In genomic region chr7:116162992-116163391, GRCh38 we compare ENCODE assay signal across 17 cellular contexts. TPM values are rescaled to one million over a fixed set of nuclear protein-coding genes. Genes with fewer than 3 reads are reported as not detected.
DNase-seq lines count a peak whose midpoint lies in the region; ATAC-seq, FAIRE-seq and TF ChIP-seq lines count a peak whose summit lies in the region.
"Had no signal": no experiment of that assay in that cellular context is flagged by ENCODE, and none has a peak within 500 bp of the region (broad histone marks: within the 10 kb centered on the region; RNA-seq: fewer than 3 reads in every experiment).

No MANE protein-coding gene starts in this region.

- H3K9ac ChIP-seq in IMR-90 (ENCODE audit: low read depth, low read length), result no peak overlapping the region

- no peak overlapping the region for H3K27ac Mint-ChIP-seq in CD8-positive, alpha-beta T cell
- H3K27ac Mint-ChIP-seq: activated CD8-positive, alpha-beta memory T cell treated with anti-CD3 and anti-CD28 coated beads, Interleukin-2, amount 10 ng/mL, durations not matched to agents 7 days and 5 days; activated naive CD4-positive, alpha-beta T cell treated with anti-CD3 and anti-CD28 coated beads, Interleukin-2, amount 10 ng/mL, durations not matched to agents 7 days and 5 days; CD4-positive, alpha-beta T cell had no signal

- no peak overlapping the region for H4K5ac ChIP-seq in IMR-90 (ENCODE audit: low read depth, low read length)

- no peak overlapping the region for H2AK5ac ChIP-seq in IMR-90 (ENCODE audit: low read depth, low read length)

- CTCF ChIA-PET in GM10248 (lab: Yijun Ruan, JAX) (interaction anchor here (0.7 to 3.0 kb wide), 16 partner anchors 9 to 429 kb away, joined by 3 to 17 read pairs (median 4); no protein-coding TSS in a partner anchor), IMR-90 (lab: Yijun Ruan, JAX) (interaction anchor here (0.7 to 1.1 kb wide), 3 partner anchors 24 to 73 kb away, joined by 3 to 4 read pairs (median 3); no protein-coding TSS in a partner anchor)
- CTCF ChIA-PET in CD8-positive, alpha-beta T cell (lab: Charles Lee), result interaction anchor here (1.9 kb wide), 1 partner anchor 17 kb away, joined by 4 read pairs; no protein-coding TSS in a partner anchor

- no peak overlapping the region for H3K18ac ChIP-seq in IMR-90 (ENCODE audit: low read depth, low read length)

- in situ Hi-C loops in IMR-90 (cut with MboI; ENCODE audit: low sequenced_read_pairs), result no loop called here

- H3K9me3 Mint-ChIP-seq in CD8-positive, alpha-beta T cell, result no peaks in the 10 kb centered on the region
- H3K9me3 Mint-ChIP-seq: activated naive CD4-positive, alpha-beta T cell treated with anti-CD3 and anti-CD28 coated beads, Interleukin-2, amount 10 ng/mL, durations not matched to agents 7 days and 5 days; CD4-positive, alpha-beta T cell had no signal

- H3K4me1 ChIP-seq in IMR-90 (ENCODE audit: control insufficient read depth, insufficient read depth, low read length), result peaks cover 3% of the 10 kb centered on the region; the same call in 1 of the 2 replicates
- H3K4me1 ChIP-seq in osteoblast (ENCODE audit: insufficient read depth, low read length), result no peaks in the 10 kb centered on the region
- peaks cover 10% of the 10 kb centered on the region for H3K4me1 ChIP-seq in CD8-positive, alpha-beta T cell (ENCODE audit: insufficient read depth, low read length)
- H3K4me1 ChIP-seq: HAP-1, transverse colon had no signal

- no peaks in the 10 kb centered on the region for H3K36me3 ChIP-seq in IMR-90 (ENCODE audit: control insufficient read depth, insufficient read depth, low read length)
- no peaks in the 10 kb centered on the region for H3K36me3 ChIP-seq in bronchial epithelial cell (ENCODE audit: control insufficient read depth, insufficient read depth, low read length)
- no peaks in the 10 kb centered on the region for H3K36me3 ChIP-seq in osteoblast (ENCODE audit: insufficient read depth, low read length)
- no peaks in the 10 kb centered on the region for H3K36me3 ChIP-seq in CD8-positive, alpha-beta T cell (ENCODE audit: insufficient read depth, low read length)
- H3K36me3 ChIP-seq: cardiac muscle cell, HAP-1, transverse colon had no signal

- no peak overlapping the region for H2BK5ac ChIP-seq in IMR-90 (ENCODE audit: low read depth, low read length, poor library complexity, severe bottlenecking)

- H4K20me1 ChIP-seq in IMR-90 (ENCODE audit: insufficient read depth, low read length) (no peaks in the 10 kb centered on the region), osteoblast (ENCODE audit: insufficient read depth, low read length) (no peaks in the 10 kb centered on the region)

- H3K4me2 ChIP-seq in IMR-90 (ENCODE audit: low read depth, low read length) (no peak overlapping the region), osteoblast (ENCODE audit: insufficient read depth, low read length) (no peak overlapping the region)

- H3K27me3 Mint-ChIP-seq in CD8-positive, alpha-beta T cell (ENCODE audit: low read depth), result peaks cover 11% of the 10 kb centered on the region

- ATAC-seq in IMR-90 (ENCODE audit: low read depth) (no peak), GM21717 (IDR thresholded peaks at IDR 0.05; ENCODE audit: unreplicated experiment) (no peak), HG03045 (IDR thresholded peaks at IDR 0.05; ENCODE audit: unreplicated experiment) (no peak)
- ATAC-seq in CD8-positive, alpha-beta T cell, result no peak
- ATAC-seq: activated CD8-positive, alpha-beta memory T cell treated with anti-CD3 and anti-CD28 coated beads, Interleukin-2, amount 10 ng/mL, durations not matched to agents 7 days and 5 days had no signal

- H3K9me1 ChIP-seq in IMR-90 (ENCODE audit: insufficient read depth, low read length), result 0 out of 2 replicates have a peak, but pooled peaks cover 2% of the 10 kb centered on the region

- no peaks in the 10 kb centered on the region for H3K9me3 ChIP-seq in IMR-90 (ENCODE audit: control insufficient read depth, insufficient read depth, low read length)
- no peaks in the 10 kb centered on the region for H3K9me3 ChIP-seq in osteoblast (ENCODE audit: low read depth, low read length)
- no peaks in the 10 kb centered on the region for H3K9me3 ChIP-seq in CD8-positive, alpha-beta T cell (ENCODE audit: low read length)
- H3K9me3 ChIP-seq: HAP-1, transverse colon had no signal

- H3K23ac ChIP-seq in IMR-90 (ENCODE audit: low read depth, low read length), result no peak overlapping the region

- no peak overlapping the region for H4K8ac ChIP-seq in IMR-90 (ENCODE audit: low read depth in 2 of 2, low read length in 2 of 2)

- no peak overlapping the region for H2BK20ac ChIP-seq in IMR-90 (ENCODE audit: low read depth, low read length)

- no peak overlapping the region for H3K14ac ChIP-seq in IMR-90 (replicated peaks; ENCODE audit: low read depth, low read length)

- H3K4me3 ChIP-seq in IMR-90 (ENCODE audit: insufficient read depth, low read depth, low read length) (no peak overlapping the region), bronchial epithelial cell (ENCODE audit: low read depth, low read length) (no peak overlapping the region), osteoblast (ENCODE audit: insufficient read depth, low read length) (no peak overlapping the region)
- no peak overlapping the region for H3K4me3 ChIP-seq in CD8-positive, alpha-beta T cell (ENCODE audit: low read depth, low read length)
- H3K4me3 ChIP-seq: cardiac muscle cell, HAP-1, transverse colon had no signal

- H3K27me3 ChIP-seq in IMR-90 (ENCODE audit: control insufficient read depth, insufficient read depth, low read length) (no peaks in the 10 kb centered on the region; the same call in 1 of the 2 replicates), bronchial epithelial cell (ENCODE audit: control insufficient read depth, insufficient read depth, low read length) (no peaks in the 10 kb centered on the region), osteoblast (ENCODE audit: insufficient read depth, low read length) (peaks cover 8% of the 10 kb centered on the region)
- H3K27me3 ChIP-seq in CD8-positive, alpha-beta T cell (ENCODE audit: insufficient read depth, low read length), result no peaks in the 10 kb centered on the region
- H3K27me3 ChIP-seq: cardiac muscle cell, transverse colon had no signal

- no peak overlapping the region for H2BK15ac ChIP-seq in IMR-90 (ENCODE audit: low read depth, low read length)

- H3K79me2 ChIP-seq in osteoblast (ENCODE audit: insufficient read depth, low read length), result no peaks in the 10 kb centered on the region

- no peak for FAIRE-seq in bronchial epithelial cell (lab: Jason Lieb, UNC)

- H3K27ac ChIP-seq in IMR-90 (ENCODE audit: insufficient read depth, low read length), result no peak overlapping the region
- H3K27ac ChIP-seq in osteoblast (ENCODE audit: low read depth, low read length), result no peak overlapping the region
- no peak overlapping the region for H3K27ac ChIP-seq in CD8-positive, alpha-beta T cell (ENCODE audit: low read depth, low read length)
- H3K27ac ChIP-seq: cardiac muscle cell, transverse colon had no signal

- H3K4me1 Mint-ChIP-seq in CD8-positive, alpha-beta T cell (ENCODE audit: low read depth), result peaks cover 9% of the 10 kb centered on the region

- no peak overlapping the region for H2BK120ac ChIP-seq in IMR-90 (ENCODE audit: low read depth, low read length)

- dilution Hi-C loops in IMR-90 (cut with HindIII; ENCODE audit: low sequenced_read_pairs, unreplicated experiment), result no loop called here

- TF ChIP-seq CTCF in GM10248 (IDR thresholded peaks at IDR 0.05; ENCODE audit: control extremely low read depth, extremely low read depth, low read depth, missing control alignments), result peak; percentile 17
- no peak; the same call in 1 of the 2 replicates for TF ChIP-seq CTCF in IMR-90 (conservative IDR thresholded peaks at IDR 0.05; ENCODE audit: low read depth, low read length)
- TF ChIP-seq CTCF in bronchial epithelial cell (IDR thresholded peaks at IDR 0.05; ENCODE audit: insufficient read depth, low read length, severe bottlenecking), result peak; percentile 32
- TF ChIP-seq CTCF in osteoblast (IDR thresholded peaks at IDR 0.05; ENCODE audit: extremely low read depth, low read depth, low read length), result peak; percentile 36
- TF ChIP-seq CTCF in GM10266 (IDR thresholded peaks at IDR 0.05; ENCODE audit: control insufficient read depth, insufficient read depth, low read depth, missing control alignments), result no peak
- no peak for TF ChIP-seq CTCF in CD8-positive, alpha-beta T cell (IDR thresholded peaks at IDR 0.05)

- H3K4ac ChIP-seq in IMR-90 (ENCODE audit: low read depth, low read length), result no peak overlapping the region

- intact Hi-C loops in IMR-90 (cut with micrococcal nuclease), result no loop called here
- intact Hi-C loops in CD8-positive, alpha-beta T cell (cut with DNase I, micrococcal nuclease), result no loop called here

- no peak overlapping the region for H3K56ac ChIP-seq in IMR-90 (ENCODE audit: extremely low read depth, insufficient read depth, low read length)

- POLR2A ChIA-PET in GM10248 (lab: Yijun Ruan, JAX) (no interaction called here), IMR-90 (lab: Charles Lee; ENCODE audit: unreplicated experiment) (no interaction called here)
- POLR2A ChIA-PET in CD8-positive, alpha-beta T cell (lab: Charles Lee), result no interaction called here

- H3K36me3 Mint-ChIP-seq in CD8-positive, alpha-beta T cell, result no peaks in the 10 kb centered on the region
- H3K36me3 Mint-ChIP-seq: activated CD8-positive, alpha-beta memory T cell treated with anti-CD3 and anti-CD28 coated beads, Interleukin-2, amount 10 ng/mL, durations not matched to agents 7 days and 5 days; activated naive CD4-positive, alpha-beta T cell treated with anti-CD3 and anti-CD28 coated beads, Interleukin-2, amount 10 ng/mL, durations not matched to agents 7 days and 5 days had no signal

- TF ChIP-seq POLR2A in IMR-90 (IDR thresholded peaks at IDR 0.05; ENCODE audit: low read depth, low read length), result no peak

- H4K91ac ChIP-seq in IMR-90 (ENCODE audit: insufficient read depth, low read depth, low read length), result no peak overlapping the region

- H2AFZ ChIP-seq in IMR-90 (replicated peaks; ENCODE audit: low read length, poor library complexity) (no peak overlapping the region), osteoblast (ENCODE audit: low read length) (no peak overlapping the region)

- no peaks in the 10 kb centered on the region for H3K79me1 ChIP-seq in IMR-90 (ENCODE audit: low read depth in 1 of 2, low read length in 2 of 2)

- TF ChIP-seq RAD21 in IMR-90 (IDR thresholded peaks at IDR 0.05; ENCODE audit: low read length), result peak; percentile 27; the same call in 1 of the 2 replicates

- no peak for DNase-seq in GM10248 (ENCODE audit: extremely low spot score)
- no peak for DNase-seq in IMR-90
- no peak for DNase-seq in bronchial epithelial cell (ENCODE audit: low read depth)
- DNase-seq in osteoblast (ENCODE audit: insufficient read length, low spot score, missing footprints), result no peak
- no peak for DNase-seq in GM10266 (ENCODE audit: extremely low spot score)
- no peak for DNase-seq in CD8-positive, alpha-beta T cell
- DNase-seq: activated CD8-positive, alpha-beta memory T cell treated with anti-CD3 and anti-CD28 coated beads, Interleukin-2, amount 10 ng/mL, durations not matched to agents 7 days and 5 days; activated naive CD4-positive, alpha-beta T cell treated with anti-CD3 and anti-CD28 coated beads, Interleukin-2, amount 10 ng/mL, durations not matched to agents 7 days and 5 days; CD4-positive, alpha-beta T cell; NCI-H2107; NK-92 treated with Interleukin-12 subunit alpha and Interleukin-12 subunit beta, amount 100 ng/mL, for 24 hours; stimulated activated CD4-positive, alpha-beta T cell treated with anti-CD3 and anti-CD28 coated beads, Interleukin-2, amount 100 ng/mL, for 24 hours; transverse colon had no signal

- no peak overlapping the region for H3K4me3 Mint-ChIP-seq in CD8-positive, alpha-beta T cell
- H3K4me3 Mint-ChIP-seq: activated CD8-positive, alpha-beta memory T cell treated with anti-CD3 and anti-CD28 coated beads, Interleukin-2, amount 10 ng/mL, durations not matched to agents 7 days and 5 days; activated naive CD4-positive, alpha-beta T cell treated with anti-CD3 and anti-CD28 coated beads, Interleukin-2, amount 10 ng/mL, durations not matched to agents 7 days and 5 days; CD4-positive, alpha-beta T cell had no signal

- no TSS peak for BruUV-seq in IMR-90 (replicated peaks; lab: Mats Ljungman, UMichigan)

- H2AK9ac ChIP-seq in IMR-90 (replicated peaks; ENCODE audit: low read depth, low read length, poor library complexity), result no peak overlapping the region

RNA-seq across cellular contexts. Expression of gene TES, which starts 47.3 kb away (rescaled TPM):
- total RNA-seq in IMR-90 (2012; rRNA removed), result 83.3 and 91.9 TPM in 2 replicates
- polyA plus RNA-seq in IMR-90 (2012; rRNA removed), result 49.7 and 54.0 TPM in 2 replicates
- polyA plus RNA-seq in IMR-90 (2012; cell fraction: cytosol; rRNA removed), result 20.3 and 32.9 TPM in 2 replicates
- polyA plus RNA-seq in IMR-90 (2012; cell fraction: nucleus; rRNA removed; ENCODE audit: low replicate concordance), result 17.8 and 73.1 TPM in 2 replicates
- 276 and 348 TPM in 2 replicates for total RNA-seq in bronchial epithelial cell
- total RNA-seq in osteoblast, result 99.2 and 124 TPM in 2 replicates
- 10 to 100 TPM; 75.8 to 78.5 TPM for total RNA-seq in CD8-positive, alpha-beta T cell

Comparison
In these comparisons a context has a peak if more than half of its experiments do, and no peak if none do; other contexts are left out.
1. CTCF ChIP-seq: peak in GM10248 (single experiment), bronchial epithelial cell (single experiment) and osteoblast (single experiment); none in IMR-90 (single experiment), GM10266 (single experiment) and CD8-positive, alpha-beta T cell (single experiment).